8 cellular contexts compared by ENCODE assay signal in genomic region chr13:27481766-27482165, GRCh38. TPM values are rescaled to one million over a fixed set of nuclear protein-coding genes. Genes with fewer than 3 reads are reported as not detected.
DNase-seq lines count a peak whose midpoint lies in the region; ATAC-seq, FAIRE-seq and TF ChIP-seq lines count a peak whose summit lies in the region.

No MANE protein-coding gene starts in this region.

- H3K4me1 Mint-ChIP-seq in neural progenitor cell = peaks cover 3% of the 10 kb centered on the region

- no TSS peak for BruUV-seq in endothelial cell of umbilical vein (replicated peaks; lab: Mats Ljungman, UMichigan)

- TF ChIP-seq CTCF in SU-DHL-6 (IDR thresholded peaks at IDR 0.05; ENCODE audit: insufficient read depth, low read length, poor library complexity, severe bottlenecking) = peak; percentile 66
- TF ChIP-seq CTCF in endothelial cell of umbilical vein (IDR thresholded peaks at IDR 0.05; ENCODE audit: extremely low read depth in 1 of 2, insufficient read depth in 1 of 2, low read depth in 1 of 2, low read length in 2 of 2) = peak; percentile 82 to 86
- peak; percentile 85 for TF ChIP-seq CTCF in neural progenitor cell (IDR thresholded peaks at IDR 0.05)

- H3K4me1 ChIP-seq in endothelial cell of umbilical vein (ENCODE audit: control insufficient read depth, extremely low read depth, insufficient read depth, low read length) = no peaks in the 10 kb centered on the region
- H3K4me1 ChIP-seq in neural progenitor cell = no peaks in the 10 kb centered on the region

- FAIRE-seq in endothelial cell of umbilical vein (lab: Jason Lieb, UNC) = peak; percentile 87

- no peaks in the 10 kb centered on the region for H3K36me3 Mint-ChIP-seq in neural progenitor cell

- in situ Hi-C loops in Caki2 (cut with HindIII; ENCODE audit: low pct_unique_long_range_greater_than_20kb, low sequenced_read_pairs) = no loop called here

- dilution Hi-C loops in endothelial cell of umbilical vein (cut with MboI; ENCODE audit: extremely low pct_ligation_motif_present, low sequenced_read_pairs) = no loop called here

- ATAC-seq in HG03025 (IDR thresholded peaks at IDR 0.05; ENCODE audit: low FRiP score, unreplicated experiment) = no peak

- H3K27ac ChIP-seq in SU-DHL-6 (ENCODE audit: low read depth, low read length) (no peak overlapping the region), endothelial cell of umbilical vein (ENCODE audit: insufficient read depth, low read depth, low read length) (no peak overlapping the region), neural progenitor cell (no peak overlapping the region)

- H3F3A ChIP-seq in SU-DHL-6 (ENCODE audit: insufficient read depth) (no peaks in the 10 kb centered on the region), neural progenitor cell (ENCODE audit: low read depth) (no peaks in the 10 kb centered on the region)

- no peaks in the 10 kb centered on the region for H3K9me1 ChIP-seq in endothelial cell of umbilical vein (replicated peaks; ENCODE audit: control insufficient read depth, extremely low read depth, insufficient read depth, low read length)

- H3K27ac Mint-ChIP-seq in neural progenitor cell = no peak overlapping the region

- H3K9me3 ChIP-seq in SU-DHL-6 (ENCODE audit: insufficient read depth, low read length) (no peaks in the 10 kb centered on the region), endothelial cell of umbilical vein (replicated peaks; ENCODE audit: control insufficient read depth, insufficient read depth, low read length) (no peaks in the 10 kb centered on the region), neural progenitor cell (ENCODE audit: low read depth) (no peaks in the 10 kb centered on the region)

- no peaks in the 10 kb centered on the region for H3K9me2 ChIP-seq in SU-DHL-6 (replicated peaks; ENCODE audit: insufficient read depth, low read length)

- peaks cover 4% of the 10 kb centered on the region for H3K9me3 Mint-ChIP-seq in neural progenitor cell

- H3K9ac ChIP-seq in SU-DHL-6 (ENCODE audit: low read length) (no peak overlapping the region), endothelial cell of umbilical vein (replicated peaks; ENCODE audit: extremely low read depth, insufficient read depth, low read length) (no peak overlapping the region), neural progenitor cell (no peak overlapping the region)

- H3K79me2 ChIP-seq in SU-DHL-6 (ENCODE audit: insufficient read depth, low read length) (no peaks in the 10 kb centered on the region), endothelial cell of umbilical vein (ENCODE audit: control insufficient read depth, insufficient read depth, low read length) (no peaks in the 10 kb centered on the region), neural progenitor cell (ENCODE audit: low read depth) (no peaks in the 10 kb centered on the region)

- no peak overlapping the region for H3K4me2 ChIP-seq in SU-DHL-6 (ENCODE audit: low read depth, low read length, poor library complexity, severe bottlenecking)
- no peak overlapping the region for H3K4me2 ChIP-seq in endothelial cell of umbilical vein (ENCODE audit: insufficient read depth, low read length)
- no peak overlapping the region for H3K4me2 ChIP-seq in neural progenitor cell

- DNase-seq in Caki2 (ENCODE audit: low read depth) (peak; percentile 8), HPDE6-E6E7 (ENCODE audit: extremely low spot score) (peak; percentile 21), endothelial cell of umbilical vein (ENCODE audit: low read depth, low spot score) (peak; percentile 28), neural progenitor cell (ENCODE audit: low spot score) (peak; percentile 81), DMS153 (lab: John Stamatoyannopoulos, UW) (no peak), superior temporal gyrus (ENCODE audit: extremely low spot score) (no peak)

- H3K4me3 Mint-ChIP-seq in neural progenitor cell = no peak overlapping the region

- no peaks in the 10 kb centered on the region for H3K36me3 ChIP-seq in SU-DHL-6 (ENCODE audit: low read length)
- no peaks in the 10 kb centered on the region for H3K36me3 ChIP-seq in endothelial cell of umbilical vein (ENCODE audit: control insufficient read depth in 2 of 2, extremely low read depth in 1 of 2, insufficient read depth in 2 of 2, low read length in 2 of 2)
- H3K36me3 ChIP-seq in neural progenitor cell = no peaks in the 10 kb centered on the region

- POLR2A ChIA-PET in endothelial cell of umbilical vein (lab: Charles Lee) = no interaction called here

- H3K4me3 ChIP-seq in SU-DHL-6 (ENCODE audit: insufficient read depth, low read length, poor library complexity, severe bottlenecking) (no peak overlapping the region), endothelial cell of umbilical vein (replicated peaks in 1 of 3; ENCODE audit: insufficient read depth in 1 of 3, low read depth in 1 of 3, low read length in 3 of 3) (no peak overlapping the region), neural progenitor cell (no peak overlapping the region)

- H2AFZ ChIP-seq in SU-DHL-6 (ENCODE audit: low read depth, low read length, severe bottlenecking) (no peak overlapping the region), endothelial cell of umbilical vein (ENCODE audit: low read depth, low read length) (no peak overlapping the region), neural progenitor cell (replicated peaks) (no peak overlapping the region)

- H4K20me1 ChIP-seq in SU-DHL-6 (ENCODE audit: low read depth, low read length) (no peaks in the 10 kb centered on the region), endothelial cell of umbilical vein (replicated peaks; ENCODE audit: control insufficient read depth, extremely low read depth, insufficient read depth, low read length) (no peaks in the 10 kb centered on the region), neural progenitor cell (ENCODE audit: low read depth) (no peaks in the 10 kb centered on the region)

- H3K27me3 Mint-ChIP-seq in neural progenitor cell (ENCODE audit: insufficient read depth, low read depth) = peaks cover 4% of the 10 kb centered on the region

- CTCF ChIA-PET in endothelial cell of umbilical vein (lab: Charles Lee) = interaction anchor here (1.0 to 5.4 kb wide), 2 partner anchors 345 to 472 kb away, joined by 4 to 38 read pairs; no protein-coding TSS in a partner anchor

- intact Hi-C loops in endothelial cell of umbilical vein (cut with micrococcal nuclease) = loop anchor here (1.0 to 5.0 kb wide), 3 partner anchors 99 to 503 kb away; no protein-coding TSS in a partner anchor

- TF ChIP-seq POLR2A in endothelial cell of umbilical vein (IDR thresholded peaks at IDR 0.05; ENCODE audit: low read depth, low read length) = no peak

- no peaks in the 10 kb centered on the region for H3K27me3 ChIP-seq in SU-DHL-6 (ENCODE audit: low read length)
- H3K27me3 ChIP-seq in endothelial cell of umbilical vein (ENCODE audit: control insufficient read depth in 2 of 2, insufficient read depth in 2 of 2, low read length in 2 of 2) = peaks cover 12 to 21% of the 10 kb centered on the region in 2 experiments
- H3K27me3 ChIP-seq in neural progenitor cell = peaks cover 23% of the 10 kb centered on the region

TF ChIP-seq in endothelial cell of umbilical vein, 7 proteins besides CTCF, POLR2A, EP300 and RAD21:
- TF ChIP-seq EZH2 (IDR thresholded peaks at IDR 0.05; ENCODE audit: borderline replicate concordance, low read depth, low read length, severe bottlenecking) = no peak
- TF ChIP-seq MAX (IDR thresholded peaks at IDR 0.05; ENCODE audit: insufficient read depth, insufficient read length) = peak; percentile 48

RNA-seq across cellular contexts. Expression of gene MTIF3, which starts 31.4 kb away (rescaled TPM):
- total RNA-seq in Caki2 (2014; rRNA removed; shearing (Covaris generic); ENCODE audit: low replicate concordance) = 44.6 and 46.2 TPM in 2 replicates
- total RNA-seq in endothelial cell of umbilical vein (23.5 and 36.1 TPM in 2 replicates), neural progenitor cell (ENCODE audit: low replicate concordance) (47.0 and 65.8 TPM in 2 replicates)
- polyA plus RNA-seq in endothelial cell of umbilical vein = 36.6 and 37.5 TPM in 2 replicates
- 55.8 and 71.7 TPM in 2 replicates for polyA plus RNA-seq in endothelial cell of umbilical vein (2011; cell fraction: cytosol; rRNA removed)
- polyA plus RNA-seq in endothelial cell of umbilical vein (2011; cell fraction: nucleus; rRNA removed) = 49.4 and 50.3 TPM in 2 replicates
- 47.9 and 76.3 TPM in 2 replicates for polyA plus RNA-seq in endothelial cell of umbilical vein (2012)
- 13.1 and 15.0 TPM in 2 replicates for polyA minus RNA-seq in endothelial cell of umbilical vein
- polyA minus RNA-seq in endothelial cell of umbilical vein (2011; cell fraction: cytosol; rRNA and poly(A)+ RNA removed) = 10.9 TPM
- polyA minus RNA-seq in endothelial cell of umbilical vein (2011; cell fraction: nucleus; rRNA and poly(A)+ RNA removed) = 13.8 and 14.2 TPM in 2 replicates

RNA-seq across cellular contexts. Expression of gene GTF3A, which starts 57.3 kb away (rescaled TPM):
- 137 and 162 TPM in 2 replicates for total RNA-seq in Caki2 (2014; rRNA removed; shearing (Covaris generic); ENCODE audit: low replicate concordance)
- 71.2 and 73.3 TPM in 2 replicates for total RNA-seq in endothelial cell of umbilical vein
- polyA plus RNA-seq in endothelial cell of umbilical vein = 37.9 and 47.6 TPM in 2 replicates
- polyA plus RNA-seq in endothelial cell of umbilical vein (2011; cell fraction: cytosol; rRNA removed) = 67.4 and 69.1 TPM in 2 replicates
- 28.7 and 35.9 TPM in 2 replicates for polyA plus RNA-seq in endothelial cell of umbilical vein (2011; cell fraction: nucleus; rRNA removed)
- polyA plus RNA-seq in endothelial cell of umbilical vein (2012) = 95.9 and 119 TPM in 2 replicates
- polyA minus RNA-seq in endothelial cell of umbilical vein = 27.6 and 33.6 TPM in 2 replicates
- polyA minus RNA-seq in endothelial cell of umbilical vein (2011; cell fraction: cytosol; rRNA and poly(A)+ RNA removed) = 50.7 TPM
- polyA minus RNA-seq in endothelial cell of umbilical vein (2011; cell fraction: nucleus; rRNA and poly(A)+ RNA removed) = 9.8 and 13.6 TPM in 2 replicates
- 78.4 and 126 TPM in 2 replicates for total RNA-seq in neural progenitor cell (ENCODE audit: low replicate concordance)

Comparison
In these comparisons a context has a peak if more than half of its experiments do, and no peak if none do; other contexts are left out.
1. DNase-seq: peak in Caki2 (single experiment), HPDE6-E6E7 (single experiment), endothelial cell of umbilical vein (single experiment) and neural progenitor cell (single experiment); none in DMS153 (single experiment) and superior temporal gyrus (single experiment).
2. Peak in every context shown above with its lines, with median percentiles within 50 percentile points of each other: CTCF ChIP-seq.